In genomic region chr10:127216284-127216683, GRCh38 we compare ENCODE assay signal across 18 cellular contexts. TPM values are rescaled to one million over a fixed set of nuclear protein-coding genes. Genes with fewer than 3 reads are reported as not detected.
"Had no signal": no experiment of that assay in that cellular context is flagged by ENCODE, and none has a peak within 500 bp of the region (broad histone marks: within the 10 kb centered on the region; RNA-seq: fewer than 3 reads in every experiment).

No MANE protein-coding gene starts in this region.

- H3K36me3 ChIP-seq: brain microvascular endothelial cell, gastrocnemius medialis had no signal

- H3K9me3 ChIP-seq: gastrocnemius medialis had no signal

- H3K4me3 ChIP-seq: coronary artery, gastrocnemius medialis, heart left ventricle had no signal

- H3K9me3 Mint-ChIP-seq: activated CD4-positive, alpha-beta T cell treated with anti-CD3 and anti-CD28 coated beads, Interleukin-2, amount 10 ng/mL, durations not matched to agents 7 days and 5 days; activated T-cell treated with anti-CD3 and anti-CD28 coated beads, Interleukin-2, amount 50 U/mL, for 24 hours; natural killer cell treated with Interleukin-12 subunit alpha and Interleukin-12 subunit beta and Interleukin-15 and Interleukin-18, amount 100 ng/mL, for 72 hours; T-helper 1 cell treated with Interleukin-12 subunit alpha and Interleukin-12 subunit beta and Interleukin-4 antibody, amounts not matched to agents 30 μg/mL and 1 μg/mL, for 36 hours had no signal

- ATAC-seq: activated CD4-positive, CD25-positive, alpha-beta regulatory T cell treated with anti-CD3 and anti-CD28 coated beads, Interleukin-2, amount 50 U/mL, for 24 hours; activated CD8-positive, alpha-beta T cell treated with anti-CD3 and anti-CD28 coated beads, Interleukin-2, amount 10 ng/mL, durations not matched to agents 7 days and 5 days; gastrocnemius medialis; heart left ventricle; natural killer cell treated with Interleukin-12 subunit alpha and Interleukin-12 subunit beta and Interleukin-15 and Interleukin-18, amount 100 ng/mL, for 72 hours had no signal

- H3K27ac ChIP-seq: brain microvascular endothelial cell, coronary artery, gastrocnemius medialis, heart left ventricle had no signal

- H3K27ac Mint-ChIP-seq: activated CD4-positive, alpha-beta T cell treated with anti-CD3 and anti-CD28 coated beads, Interleukin-2, amount 10 ng/mL, durations not matched to agents 7 days and 5 days; activated CD8-positive, alpha-beta T cell treated with anti-CD3 and anti-CD28 coated beads, Interleukin-2, amount 10 ng/mL, durations not matched to agents 7 days and 5 days; activated naive CD4-positive, alpha-beta T cell treated with anti-CD3 and anti-CD28 coated beads for 36 hours; activated T-cell treated with anti-CD3 and anti-CD28 coated beads, Interleukin-2, amount 50 U/mL, for 24 hours; immature natural killer cell; natural killer cell treated with Interleukin-12 subunit alpha and Interleukin-12 subunit beta and Interleukin-15 and Interleukin-18, amount 100 ng/mL, for 72 hours; T-helper 1 cell treated with Interleukin-12 subunit alpha and Interleukin-12 subunit beta and Interleukin-4 antibody, amounts not matched to agents 30 μg/mL and 1 μg/mL, for 36 hours had no signal

- H3K4me3 Mint-ChIP-seq: activated CD4-positive, alpha-beta T cell treated with anti-CD3 and anti-CD28 coated beads, Interleukin-2, amount 10 ng/mL, durations not matched to agents 7 days and 5 days; activated CD8-positive, alpha-beta T cell treated with anti-CD3 and anti-CD28 coated beads, Interleukin-2, amount 10 ng/mL, durations not matched to agents 7 days and 5 days; activated naive CD4-positive, alpha-beta T cell treated with anti-CD3 and anti-CD28 coated beads for 36 hours; activated T-cell treated with anti-CD3 and anti-CD28 coated beads, Interleukin-2, amount 50 U/mL, for 24 hours; immature natural killer cell; natural killer cell treated with Interleukin-12 subunit alpha and Interleukin-12 subunit beta and Interleukin-15 and Interleukin-18, amount 100 ng/mL, for 72 hours; T-helper 1 cell treated with Interleukin-12 subunit alpha and Interleukin-12 subunit beta and Interleukin-4 antibody, amounts not matched to agents 30 μg/mL and 1 μg/mL, for 36 hours had no signal

- DNase-seq: activated CD4-positive, alpha-beta T cell treated with anti-CD3 and anti-CD28 coated beads, Interleukin-2, amount 10 ng/mL, durations not matched to agents 7 days and 5 days; activated CD8-positive, alpha-beta T cell treated with anti-CD3 and anti-CD28 coated beads, Interleukin-2, amount 10 ng/mL, durations not matched to agents 7 days and 5 days; activated naive CD4-positive, alpha-beta T cell treated with anti-CD3 and anti-CD28 coated beads for 36 hours; activated T-cell treated with anti-CD3 and anti-CD28 coated beads, Interleukin-2, amount 50 U/mL, for 24 hours; brain microvascular endothelial cell; gastrocnemius medialis; heart left ventricle; immature natural killer cell; nucleus accumbens; posterior cingulate gyrus; stimulated activated CD8-positive, alpha-beta memory T cell treated with anti-CD3 and anti-CD28 coated beads, Interleukin-4, amount 100 ng/mL, for 48 hours; stimulated activated naive CD4-positive, alpha-beta T cell had no signal

- H3K4me1 ChIP-seq: gastrocnemius medialis, heart left ventricle had no signal

- H3K27me3 Mint-ChIP-seq: activated CD4-positive, alpha-beta T cell treated with anti-CD3 and anti-CD28 coated beads, Interleukin-2, amount 10 ng/mL, durations not matched to agents 7 days and 5 days had no signal

- H3K27me3 ChIP-seq: brain microvascular endothelial cell, gastrocnemius medialis, heart left ventricle had no signal

- H3K4me1 Mint-ChIP-seq: activated CD4-positive, alpha-beta T cell treated with anti-CD3 and anti-CD28 coated beads, Interleukin-2, amount 10 ng/mL, durations not matched to agents 7 days and 5 days had no signal

- H3K36me3 Mint-ChIP-seq: natural killer cell treated with Interleukin-12 subunit alpha and Interleukin-12 subunit beta and Interleukin-15 and Interleukin-18, amount 100 ng/mL, for 72 hours had no signal

RNA-seq across cellular contexts. Expression of gene INSYN2A, which starts 19.9 kb away (rescaled TPM):
- total RNA-seq: activated CD4-positive, alpha-beta T cell treated with anti-CD3 and anti-CD28 coated beads, Interleukin-2, amount 10 ng/mL, durations not matched to agents 7 days and 5 days; activated CD8-positive, alpha-beta T cell treated with anti-CD3 and anti-CD28 coated beads, Interleukin-2, amount 10 ng/mL, durations not matched to agents 7 days and 5 days; activated naive CD4-positive, alpha-beta T cell treated with anti-CD3 and anti-CD28 coated beads for 36 hours; gastrocnemius medialis; mesenteric fat pad; natural killer cell treated with Interleukin-12 subunit alpha and Interleukin-12 subunit beta and Interleukin-15 and Interleukin-18, amount 100 ng/mL, for 72 hours had no signal
- polyA plus RNA-seq: esophagus, immature natural killer cell had no signal
